Comparison of ENCODE assay signal across 37 cellular contexts in genomic region chr7:37893359-37893758, GRCh38. TPM values are rescaled to one million over a fixed set of nuclear protein-coding genes. Genes with fewer than 3 reads are reported as not detected.
"Had no signal": no experiment of that assay in that cellular context is flagged by ENCODE, and none has a peak within 500 bp of the region (broad histone marks: within the 10 kb centered on the region; RNA-seq: fewer than 3 reads in every experiment).

No MANE protein-coding gene starts in this region.

- H3K4me1 Mint-ChIP-seq: activated T-helper 17 cell treated with anti-CD3 and anti-CD28 coated beads, Interleukin-2, amount 50 U/mL, for 72 hours; central memory CD8-positive, alpha-beta T cell; endodermal cell had no signal

- H3K27ac ChIP-seq: brain microvascular endothelial cell, coronary artery, dorsolateral prefrontal cortex, esophagus muscularis mucosa, foreskin keratinocyte, gastrocnemius medialis, heart left ventricle, WERI-Rb-1 had no signal

- H3K36me3 Mint-ChIP-seq: activated naive CD8-positive, alpha-beta T cell had no signal

- H3K4me1 ChIP-seq: esophagus muscularis mucosa, foreskin keratinocyte, gastrocnemius medialis, heart left ventricle had no signal

- H3K4me3 ChIP-seq: coronary artery, dorsolateral prefrontal cortex, esophagus muscularis mucosa, gastrocnemius medialis, heart left ventricle had no signal

- H3K27ac Mint-ChIP-seq: activated CD8-positive, alpha-beta T cell treated with anti-CD3 and anti-CD28 coated beads for 36 hours; activated naive CD8-positive, alpha-beta T cell; activated T-helper 17 cell treated with anti-CD3 and anti-CD28 coated beads, Interleukin-2, amount 50 U/mL, for 72 hours; dendritic cell treated with granulocyte-macrophage colony-stimulating factor and Interleukin-4, amounts not matched to agents 40 ng/mL and 50 ng/mL, for 4 days; endodermal cell; T-helper 1 cell treated with Interleukin-12 subunit alpha and Interleukin-12 subunit beta and Interleukin-4 antibody, amounts not matched to agents 30 μg/mL and 1 μg/mL, for 36 hours; T-helper 2 cell treated with Interferon-gamma antibody and Interleukin-4, amounts not matched to agents 5 μg/mL and 100 μg/mL, for 36 hours had no signal

- H3K27me3 Mint-ChIP-seq: dendritic cell treated with granulocyte-macrophage colony-stimulating factor and Interleukin-4, amounts not matched to agents 40 ng/mL and 50 ng/mL, for 4 days had no signal

- DNase-seq: activated CD4-positive, alpha-beta T cell treated with anti-CD3 and anti-CD28 coated beads for 48 hours; activated CD4-positive, alpha-beta T cell treated with anti-CD3 and anti-CD28 coated beads, Interleukin-2, amount 50 U/mL, for 1 hour; activated CD4-positive, alpha-beta T cell treated with anti-CD3 and anti-CD28 coated beads, Interleukin-2, amount 50 U/mL, for 48 hours; activated CD4-positive, CD25-positive, alpha-beta regulatory T cell; activated CD4-positive, CD25-positive, alpha-beta regulatory T cell treated with anti-CD3 and anti-CD28 coated beads, Interleukin-2, amount 50 U/mL, for 72 hours; activated CD8-positive, alpha-beta memory T cell treated with anti-CD3 and anti-CD28 coated beads for 24 hours; activated CD8-positive, alpha-beta T cell treated with anti-CD3 and anti-CD28 coated beads for 36 hours; activated effector memory CD4-positive, alpha-beta T cell treated with Interleukin-2 at 50 U/mL for 16 hours; activated gamma-delta T cell treated with Interleukin-2 at 50 U/mL for 16 hours; activated naive CD4-positive, alpha-beta T cell treated with anti-CD3 and anti-CD28 coated beads, Interleukin-2, amount 50 U/mL, for 16 hours; activated naive CD4-positive, alpha-beta T cell treated with Interleukin-2 at 50 U/mL for 16 hours; activated T-cell treated with anti-CD3 and anti-CD28 coated beads, Interleukin-2, amount 50 U/mL, for 4 hours; amniotic stem cell; anterior cingulate cortex; brain microvascular endothelial cell; dorsolateral prefrontal cortex; effector memory CD4-positive, alpha-beta T cell; endodermal cell; erythroblast; foreskin keratinocyte; gastrocnemius medialis; glutamatergic neuron; heart left ventricle; T1000; WERI-Rb-1 had no signal

- H3K9me3 Mint-ChIP-seq: activated CD8-positive, alpha-beta T cell treated with anti-CD3 and anti-CD28 coated beads for 36 hours; activated T-cell treated with anti-CD3 and anti-CD28 coated beads, Interleukin-2, amount 50 U/mL, for 4 hours; central memory CD8-positive, alpha-beta T cell; dendritic cell treated with granulocyte-macrophage colony-stimulating factor and Interleukin-4, amounts not matched to agents 40 ng/mL and 50 ng/mL, for 4 days; endodermal cell; T-helper 1 cell treated with Interleukin-12 subunit alpha and Interleukin-12 subunit beta and Interleukin-4 antibody, amounts not matched to agents 30 μg/mL and 1 μg/mL, for 36 hours; T-helper 2 cell treated with Interferon-gamma antibody and Interleukin-4, amounts not matched to agents 5 μg/mL and 100 μg/mL, for 36 hours had no signal

- H3K36me3 ChIP-seq: brain microvascular endothelial cell, esophagus muscularis mucosa, gastrocnemius medialis, heart left ventricle, WERI-Rb-1 had no signal

- H3K4me3 Mint-ChIP-seq: activated CD8-positive, alpha-beta T cell treated with anti-CD3 and anti-CD28 coated beads for 36 hours; activated naive CD8-positive, alpha-beta T cell; activated T-cell treated with anti-CD3 and anti-CD28 coated beads, Interleukin-2, amount 50 U/mL, for 4 hours; activated T-helper 17 cell treated with anti-CD3 and anti-CD28 coated beads, Interleukin-2, amount 50 U/mL, for 72 hours; central memory CD8-positive, alpha-beta T cell; dendritic cell treated with granulocyte-macrophage colony-stimulating factor and Interleukin-4, amounts not matched to agents 40 ng/mL and 50 ng/mL, for 4 days; endodermal cell; T-helper 1 cell treated with Interleukin-12 subunit alpha and Interleukin-12 subunit beta and Interleukin-4 antibody, amounts not matched to agents 30 μg/mL and 1 μg/mL, for 36 hours; T-helper 2 cell treated with Interferon-gamma antibody and Interleukin-4, amounts not matched to agents 5 μg/mL and 100 μg/mL, for 36 hours had no signal

- ATAC-seq: activated CD8-positive, alpha-beta T cell treated with anti-CD3 and anti-CD28 coated beads for 36 hours; activated T-cell treated with anti-CD3 and anti-CD28 coated beads, Interleukin-2, amount 50 U/mL, for 4 hours; activated T-helper 17 cell treated with anti-CD3 and anti-CD28 coated beads, Interleukin-2, amount 50 U/mL, for 72 hours; foreskin keratinocyte; gastrocnemius medialis; heart left ventricle had no signal

- H3K27me3 ChIP-seq: brain microvascular endothelial cell, esophagus muscularis mucosa, foreskin keratinocyte, gastrocnemius medialis had no signal

- H3K9me3 ChIP-seq: esophagus muscularis mucosa, gastrocnemius medialis, heart left ventricle had no signal

RNA-seq across cellular contexts. Expression of gene SFRP4, which starts 23.3 kb away (rescaled TPM):
- total RNA-seq: activated CD8-positive, alpha-beta T cell treated with anti-CD3 and anti-CD28 coated beads for 36 hours; activated T-cell treated with anti-CD3 and anti-CD28 coated beads, Interleukin-2, amount 50 U/mL, for 4 hours; activated T-helper 17 cell treated with anti-CD3 and anti-CD28 coated beads, Interleukin-2, amount 50 U/mL, for 72 hours; endodermal cell; foreskin keratinocyte had no signal
- polyA plus RNA-seq: foreskin keratinocyte had no signal

RNA-seq across cellular contexts. Expression of gene EPDR1, which starts 27.1 kb away (rescaled TPM):
- polyA plus RNA-seq: foreskin keratinocyte had no signal

RNA-seq across cellular contexts. Expression of gene NME8, which starts 45.0 kb away (rescaled TPM):
- total RNA-seq: activated CD8-positive, alpha-beta T cell treated with anti-CD3 and anti-CD28 coated beads for 36 hours; activated T-cell treated with anti-CD3 and anti-CD28 coated beads, Interleukin-2, amount 50 U/mL, for 4 hours; activated T-helper 17 cell treated with anti-CD3 and anti-CD28 coated beads, Interleukin-2, amount 50 U/mL, for 72 hours; astrocyte; bronchial epithelial cell; cardiac septum; cerebellum; foreskin keratinocyte; gastrocnemius medialis had no signal
- polyA plus RNA-seq: foreskin keratinocyte, heart left ventricle had no signal
